In genomic region chr1:233242827-233243483, GRCh38 we compare ENCODE assay signal across 1 cellular context.
TF ChIP-seq lines count a peak whose summit lies in the region.

No MANE protein-coding gene starts in this region.

TF ChIP-seq in HepG2, 621 proteins besides CTCF, POLR2A, EP300 and RAD21:
- TF ChIP-seq GPN1 (CRISPR knock-in tag; IDR thresholded peaks at IDR 0.05; ENCODE audit: borderline replicate concordance) = no peak
- TF ChIP-seq CHD4 (IDR thresholded peaks at IDR 0.05; ENCODE audit: borderline replicate concordance, low read length) = no peak
- no peak for TF ChIP-seq TFDP1 (CRISPR knock-in tag; IDR thresholded peaks at IDR 0.05; ENCODE audit: borderline replicate concordance)
- TF ChIP-seq SNAI1 (CRISPR knock-in tag; IDR thresholded peaks at IDR 0.05; ENCODE audit: borderline replicate concordance) = no peak
- no peak for TF ChIP-seq CERS6 (CRISPR knock-in tag; IDR thresholded peaks at IDR 0.05)
- no peak for TF ChIP-seq FOXP1 (IDR thresholded peaks at IDR 0.05)
- no peak for TF ChIP-seq FOXP1 (CRISPR knock-in tag; IDR thresholded peaks at IDR 0.05)
- no peak for TF ChIP-seq YY1 (IDR thresholded peaks at IDR 0.05; ENCODE audit: insufficient read depth, insufficient replicate concordance, low read depth, low read length)
- TF ChIP-seq U2AF2 (IDR thresholded peaks at IDR 0.05; ENCODE audit: low read depth, low read length) = no peak
- no peak for TF ChIP-seq GATA4 (IDR thresholded peaks at IDR 0.05; ENCODE audit: borderline replicate concordance, low read depth)
- TF ChIP-seq SAP130 (CRISPR knock-in tag; IDR thresholded peaks at IDR 0.05; ENCODE audit: low read depth) = no peak
- no peak for TF ChIP-seq ZNF292 (CRISPR knock-in tag; IDR thresholded peaks at IDR 0.05; ENCODE audit: borderline replicate concordance, low read depth)
- TF ChIP-seq, protein P1, sequence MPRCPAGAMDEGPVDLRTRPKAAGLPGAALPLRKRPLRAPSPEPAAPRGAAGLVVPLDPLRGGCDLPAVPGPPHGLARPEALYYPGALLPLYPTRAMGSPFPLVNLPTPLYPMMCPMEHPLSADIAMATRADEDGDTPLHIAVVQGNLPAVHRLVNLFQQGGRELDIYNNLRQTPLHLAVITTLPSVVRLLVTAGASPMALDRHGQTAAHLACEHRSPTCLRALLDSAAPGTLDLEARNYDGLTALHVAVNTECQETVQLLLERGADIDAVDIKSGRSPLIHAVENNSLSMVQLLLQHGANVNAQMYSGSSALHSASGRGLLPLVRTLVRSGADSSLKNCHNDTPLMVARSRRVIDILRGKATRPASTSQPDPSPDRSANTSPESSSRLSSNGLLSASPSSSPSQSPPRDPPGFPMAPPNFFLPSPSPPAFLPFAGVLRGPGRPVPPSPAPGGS (CRISPR knock-in tag; IDR thresholded peaks at IDR 0.05) = no peak
- no peak for TF ChIP-seq NBN (conservative IDR thresholded peaks at IDR 0.05)
- no peak for TF ChIP-seq ZNF205 (CRISPR knock-in tag; IDR thresholded peaks at IDR 0.05)
- TF ChIP-seq KAT8 (CRISPR knock-in tag; IDR thresholded peaks at IDR 0.05) = no peak
- TF ChIP-seq ZNF792 (CRISPR knock-in tag; IDR thresholded peaks at IDR 0.05) = no peak
